ENCODE assay signal across 14 cellular contexts in the genomic region with DNA sequence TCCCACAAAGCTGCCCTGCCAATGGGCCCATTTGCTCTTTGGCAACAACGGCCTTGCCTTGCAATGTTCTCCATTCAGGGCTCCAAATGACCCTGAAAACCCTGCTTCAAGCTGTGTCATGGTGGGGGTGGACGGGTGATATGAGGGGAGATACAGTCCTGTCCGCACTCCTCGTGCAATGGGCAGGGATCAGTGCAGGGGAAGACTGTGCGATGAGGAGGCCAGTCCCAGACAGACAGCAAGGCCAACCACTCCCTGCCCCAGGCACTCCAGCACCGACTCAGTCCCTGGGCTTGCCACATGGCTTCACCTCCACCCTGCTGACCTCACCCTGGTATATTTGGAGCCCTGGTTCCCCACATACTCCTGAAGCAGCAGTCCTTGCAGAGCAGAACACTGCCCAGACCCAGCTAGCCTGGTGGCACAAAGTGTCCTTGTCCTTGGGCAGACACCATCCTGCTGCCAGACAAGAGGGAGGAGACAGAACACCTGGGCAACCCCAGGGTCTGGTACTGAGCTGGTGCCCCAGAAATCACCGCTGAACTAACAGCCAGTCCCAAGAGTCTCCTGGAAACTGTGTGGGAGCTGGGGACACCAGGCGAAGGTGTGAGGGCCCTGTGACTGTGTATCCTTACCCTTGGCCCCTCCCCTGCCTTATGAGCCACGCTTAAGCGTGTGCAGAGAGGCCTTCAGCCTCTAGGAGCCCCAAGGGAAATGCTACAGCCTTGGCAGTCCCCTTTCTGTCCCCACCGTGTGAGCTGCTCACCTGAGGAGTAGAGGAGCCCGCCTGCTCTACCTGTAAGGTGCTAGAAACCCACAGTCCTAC. TPM values are rescaled to one million over a fixed set of nuclear protein-coding genes. Genes with fewer than 3 reads are reported as not detected.
DNase-seq lines count a peak whose midpoint lies in the region; TF ChIP-seq lines count a peak whose summit lies in the region.
"Had no signal": no experiment of that assay in that cellular context is flagged by ENCODE, and none has a peak within 500 bp of the region (broad histone marks: within the 10 kb centered on the region; RNA-seq: fewer than 3 reads in every experiment).

No MANE protein-coding gene starts in this region.

- H3K9ac ChIP-seq in H9 (ENCODE audit: extremely low read depth, insufficient read length, low read length) (no peak overlapping the region), mammary epithelial cell (ENCODE audit: insufficient read depth, low read length) (no peak overlapping the region)

- peaks cover 8% of the 10 kb centered on the region for H3K36me3 ChIP-seq in mammary epithelial cell (ENCODE audit: insufficient read depth, low read length)

- CTCF ChIA-PET in mammary epithelial cell (lab: Charles Lee; ENCODE audit: low non-redundant PET): no interaction called here

- no peak overlapping the region for H2BK5ac ChIP-seq in H9 (ENCODE audit: insufficient read length, low read length)

- DNase-seq in CD14-positive monocyte (ENCODE audit: low spot score) (no peak), H9 (no peak), mammary epithelial cell (no peak), neural crest cell (ENCODE audit: low read depth, low spot score) (no peak), KBM-7 (no peak), NCI-H510A (lab: John Stamatoyannopoulos, UW) (no peak), NCI-H524 (lab: John Stamatoyannopoulos, UW) (no peak)
- DNase-seq in activated T-cell treated with anti-CD3 and anti-CD28 coated beads, Interleukin-2, amount 50 U/mL, for 48 hours: no peak
- DNase-seq: activated CD4-positive, alpha-beta T cell treated with anti-CD3 and anti-CD28 coated beads, Interleukin-2, amount 50 U/mL, for 1 hour; brain microvascular endothelial cell; foreskin melanocyte; mucosa of descending colon; NCI-H1694; transverse colon had no signal

- H3K23me2 ChIP-seq in H9 (ENCODE audit: insufficient read length, low read depth, low read length, poor library complexity, severe bottlenecking): no peaks in the 10 kb centered on the region

- H3K79me2 ChIP-seq in H9 (ENCODE audit: insufficient read depth, low read length) (peaks cover 8% of the 10 kb centered on the region; the same call in 1 of the 2 replicates), mammary epithelial cell (ENCODE audit: insufficient read depth, low read length) (peaks cover 98% of the 10 kb centered on the region)

- no peak overlapping the region for H3K27ac ChIP-seq in H9 (ENCODE audit: insufficient read length, low read depth, low read length)
- H3K27ac ChIP-seq in mammary epithelial cell (ENCODE audit: insufficient read depth, low read depth, low read length): peak overlapping the region; percentile 64
- H3K27ac ChIP-seq: brain microvascular endothelial cell, transverse colon had no signal

- no peak overlapping the region for H4K91ac ChIP-seq in H9 (ENCODE audit: insufficient read length, low read depth, low read length)

- no peaks in the 10 kb centered on the region for H3K9me3 Mint-ChIP-seq in CD14-positive monocyte
- H3K9me3 Mint-ChIP-seq in H9: no peaks in the 10 kb centered on the region
- H3K9me3 Mint-ChIP-seq in neural crest cell: no peaks in the 10 kb centered on the region

- H3K4me1 Mint-ChIP-seq in CD14-positive monocyte: peaks cover 41% of the 10 kb centered on the region
- peaks cover 25 to 32% of the 10 kb centered on the region in 2 experiments for H3K4me1 Mint-ChIP-seq in H9
- H3K4me1 Mint-ChIP-seq in neural crest cell: peaks cover 29% of the 10 kb centered on the region

- H3K4me1 ChIP-seq in H9 (ENCODE audit: insufficient read depth, low read length) (peaks cover 7% of the 10 kb centered on the region), mammary epithelial cell (ENCODE audit: insufficient read depth, low read length) (peaks cover 53% of the 10 kb centered on the region)

- WGBS in H9 (ENCODE audit: extremely low coverage, insufficient read length, low lambda C conversion rate): no CpG with 5 or more reads among the region's 12 CpGs
- WGBS in mammary epithelial cell (ENCODE audit: low coverage, missing lambda C conversion rate): 66% methylated on average over 9 of the region's 12 CpGs

- no peak overlapping the region for H2BK15ac ChIP-seq in H9 (ENCODE audit: low read depth, low read length)

- H3K4me3 ChIP-seq in mammary epithelial cell (replicated peaks in 1 of 3; ENCODE audit: insufficient read depth in 1 of 3, low read depth in 2 of 3, low read length in 3 of 3): no peak overlapping the region
- H3K4me3 ChIP-seq: mucosa of descending colon, transverse colon had no signal

- H3K27me3 Mint-ChIP-seq in CD14-positive monocyte (ENCODE audit: low read depth in 3 of 3): peaks cover 0 to 2% (median 0%) of the 10 kb centered on the region in 3 donors
- no peaks in the 10 kb centered on the region for H3K27me3 Mint-ChIP-seq in H9 (ENCODE audit: low read depth)
- H3K27me3 Mint-ChIP-seq in neural crest cell (ENCODE audit: low read depth): no peaks in the 10 kb centered on the region

- H2AFZ ChIP-seq in H9 (ENCODE audit: low read length) (no peak overlapping the region), mammary epithelial cell (ENCODE audit: low read depth, low read length) (no peak overlapping the region)

- dilution Hi-C loops in mammary epithelial cell (cut with HindIII; ENCODE audit: low sequenced_read_pairs): no loop called here

- H3K27me3 ChIP-seq in H9 (ENCODE audit: insufficient read depth, low read length) (no peaks in the 10 kb centered on the region), mammary epithelial cell (ENCODE audit: insufficient read depth, low read length) (no peaks in the 10 kb centered on the region)
- H3K27me3 ChIP-seq: brain microvascular endothelial cell, transverse colon had no signal

- no peak overlapping the region for H3K4me2 ChIP-seq in H9 (ENCODE audit: insufficient read depth, insufficient read length, low read length)
- no peak overlapping the region for H3K4me2 ChIP-seq in mammary epithelial cell (ENCODE audit: insufficient read depth, low read depth, low read length)

- peak overlapping the region in 5 of 7 donors; percentile 30 to 91 (median 62) for H3K27ac Mint-ChIP-seq in CD14-positive monocyte
- H3K27ac Mint-ChIP-seq in H9: peak overlapping the region; percentile 81 to 92 (median 81); a peak in 6 of 7 replicates
- H3K27ac Mint-ChIP-seq in neural crest cell (ENCODE audit: unreplicated experiment): peak overlapping the region; percentile 57

- H3K18ac ChIP-seq in H9 (ENCODE audit: insufficient read length, low read depth, low read length): no peak overlapping the region

- no peak overlapping the region for H4K5ac ChIP-seq in H9 (ENCODE audit: insufficient read length, low read depth, low read length)

- H2AK5ac ChIP-seq in H9 (ENCODE audit: insufficient read length, low read length): no peak overlapping the region

- intact Hi-C loops in CD14-positive monocyte (cut with micrococcal nuclease): loop anchor here in 1 of 2 donors (10.0 kb wide), 1 partner anchor 137 kb away; no protein-coding TSS in a partner anchor
- intact Hi-C loops in mammary epithelial cell (cut with micrococcal nuclease): loop anchor here (10.0 kb wide), 1 partner anchor 313 kb away; no protein-coding TSS in a partner anchor

- no peak overlapping the region for H2BK120ac ChIP-seq in H9 (ENCODE audit: low read depth, low read length, poor library complexity, severe bottlenecking)

- H3K36me3 Mint-ChIP-seq in CD14-positive monocyte (peaks cover 20 to 42% of the 10 kb centered on the region in 2 donors), H9 (ENCODE audit: insufficient read depth in 1 of 3, low read depth in 3 of 3) (peaks cover 4 to 8% (median 7%) of the 10 kb centered on the region in 3 experiments; a peak in 5 of 7 replicates), neural crest cell (ENCODE audit: low read depth) (no peaks in the 10 kb centered on the region)

- no peaks in the 10 kb centered on the region for H3K9me3 ChIP-seq in H9 (ENCODE audit: control insufficient read depth, low read depth, low read length)
- H3K9me3 ChIP-seq in mammary epithelial cell (replicated peaks; ENCODE audit: insufficient read depth, low read length): no peaks in the 10 kb centered on the region
- H3K9me3 ChIP-seq: mucosa of descending colon, transverse colon had no signal

- no TSS peak for BruUV-seq in mammary epithelial cell (replicated peaks; lab: Mats Ljungman, UMichigan)

- H2BK20ac ChIP-seq in H9 (ENCODE audit: low read depth, low read length, poor library complexity, severe bottlenecking): no peak overlapping the region

- H4K8ac ChIP-seq in H9 (replicated peaks; ENCODE audit: insufficient read length, low read depth, low read length): no peak overlapping the region

- in situ Hi-C loops in mammary epithelial cell (cut with MboI; ENCODE audit: low sequenced_read_pairs in 2 of 2): no loop called here
- in situ Hi-C loops in KBM-7 (cut with MboI; ENCODE audit: low pct_unique_long_range_greater_than_20kb, low sequenced_read_pairs): no loop called here

- H3K4me3 Mint-ChIP-seq in CD14-positive monocyte (no peak overlapping the region), H9 (no peak overlapping the region), neural crest cell (peak overlapping the region; percentile 44)

- no peak overlapping the region for H3K23ac ChIP-seq in H9 (ENCODE audit: insufficient read length, low read depth, low read length)

- TF ChIP-seq CTCF in CD14-positive monocyte (IDR thresholded peaks at IDR 0.05) (no peak), H9 (conservative IDR thresholded peaks at IDR 0.05) (no peak), mammary epithelial cell (conservative IDR thresholded peaks at IDR 0.05 in 1 of 2, IDR thresholded peaks at IDR 0.05 in 1 of 2; ENCODE audit: extremely low read depth in 1 of 2, insufficient read depth in 1 of 2, low read depth in 1 of 2, low read length in 2 of 2) (peak in 1 of 2 donors; percentile 11), neural crest cell (conservative IDR thresholded peaks at IDR 0.05) (no peak)

- H3K14ac ChIP-seq in H9 (ENCODE audit: insufficient read depth, low read length): no peak overlapping the region; the same call in 1 of the 2 replicates

- peaks cover 12% of the 10 kb centered on the region for H3K79me1 ChIP-seq in H9 (ENCODE audit: insufficient read depth, low read depth, low read length, poor library complexity, severe bottlenecking)

- H2BK12ac ChIP-seq in H9 (ENCODE audit: insufficient read length, low read depth, low read length): no peak overlapping the region

- H4K20me1 ChIP-seq in H9 (ENCODE audit: control insufficient read depth, insufficient read depth, insufficient read length): no peaks in the 10 kb centered on the region
- no peaks in the 10 kb centered on the region for H4K20me1 ChIP-seq in mammary epithelial cell (ENCODE audit: insufficient read depth, low read length)

- H3K56ac ChIP-seq in H9 (ENCODE audit: insufficient read length, low read depth, low read length): no peak overlapping the region

- no peak overlapping the region for H3T11ph ChIP-seq in H9 (ENCODE audit: low read length)

- H3K4ac ChIP-seq in H9 (ENCODE audit: low read depth, low read length): no peak overlapping the region

RNA-seq across cellular contexts. Expression of gene SLC35E1, which starts 9.1 kb away (rescaled TPM):
- 10 to 100 TPM; 12.1 to 13.5 TPM for polyA plus RNA-seq in CD14-positive monocyte
- total RNA-seq in H9 (2021): 34.0 and 35.8 TPM in 2 replicates
- total RNA-seq in mammary epithelial cell: 10 to 100 TPM; 50.8 to 67.2 TPM
- 48.6 TPM for polyA plus RNA-seq in mammary epithelial cell
- polyA minus RNA-seq in mammary epithelial cell: 87.8 TPM
- 30.4 and 32.5 TPM in 2 replicates for total RNA-seq in neural crest cell

RNA-seq across cellular contexts. Expression of gene CHERP, which starts 39.1 kb away (rescaled TPM):
- polyA plus RNA-seq in CD14-positive monocyte: 1 to 10 TPM; 3.2 to 5.3 TPM
- total RNA-seq in H9 (2021): 92.2 and 101 TPM in 2 replicates
- total RNA-seq in mammary epithelial cell: 10 to 100 TPM in 1 of 2 donors, 1 to 10 TPM in 1; 5.7 to 49.6 TPM
- 9.3 TPM for polyA plus RNA-seq in mammary epithelial cell
- 15.5 TPM for polyA minus RNA-seq in mammary epithelial cell
- total RNA-seq in neural crest cell: 93.3 and 95.7 TPM in 2 replicates

RNA-seq across cellular contexts. Expression of gene MED26, which starts 46.6 kb away (rescaled TPM):
- 1 to 10 TPM; 1.1 to 2.1 TPM for polyA plus RNA-seq in CD14-positive monocyte
- total RNA-seq in H9 (2021): 11.4 and 13.0 TPM in 2 replicates
- total RNA-seq in mammary epithelial cell: 10 to 100 TPM in 1 of 2 donors, 1 to 10 TPM in 1; 8.8 to 10.9 TPM
- 6.4 TPM for polyA plus RNA-seq in mammary epithelial cell
- polyA minus RNA-seq in mammary epithelial cell: 4.6 TPM
- total RNA-seq in neural crest cell: 11.7 and 11.8 TPM in 2 replicates
